In genomic region chr2:32931519-32931918, GRCh38 we compare ENCODE assay signal across 16 cellular contexts. TPM values are rescaled to one million over a fixed set of nuclear protein-coding genes. Genes with fewer than 3 reads are reported as not detected.
DNase-seq lines count a peak whose midpoint lies in the region; ATAC-seq, FAIRE-seq and TF ChIP-seq lines count a peak whose summit lies in the region.
"Had no signal": no experiment of that assay in that cellular context is flagged by ENCODE, and none has a peak within 500 bp of the region (broad histone marks: within the 10 kb centered on the region; RNA-seq: fewer than 3 reads in every experiment).

No MANE protein-coding gene starts in this region.

- no peak for TF ChIP-seq RAD21 in H1 (IDR thresholded peaks at IDR 0.05 in 1 of 2, conservative IDR thresholded peaks at IDR 0.05 in 1 of 2; ENCODE audit: low read depth in 2 of 2, low read length in 2 of 2)

- TF ChIP-seq CTCF in H1 (IDR thresholded peaks at IDR 0.05; ENCODE audit: control extremely low read depth in 1 of 3, insufficient read depth in 1 of 3, low read depth in 1 of 3, low read length in 3 of 3): no peak
- TF ChIP-seq CTCF in transverse colon (IDR thresholded peaks at IDR 0.05): no peak
- no peak for TF ChIP-seq CTCF in right atrium auricular region (IDR thresholded peaks at IDR 0.05)

- no peaks in the 10 kb centered on the region for H3K36me3 ChIP-seq in HUES48 (ENCODE audit: control insufficient read depth, insufficient read depth, low read length)
- H3K36me3 ChIP-seq in SJCRH30: no peaks in the 10 kb centered on the region
- H3K36me3 ChIP-seq in H1 (ENCODE audit: control insufficient read depth in 2 of 4, insufficient read depth in 4 of 4, low read length in 3 of 4): no peaks in the 10 kb centered on the region
- no peaks in the 10 kb centered on the region for H3K36me3 ChIP-seq in transverse colon
- no peaks in the 10 kb centered on the region for H3K36me3 ChIP-seq in right atrium auricular region
- H3K36me3 ChIP-seq: HAP-1 had no signal

- no peaks in the 10 kb centered on the region for H3K9me3 ChIP-seq in HUES48 (ENCODE audit: control insufficient read depth, insufficient read depth, low read length)
- no peaks in the 10 kb centered on the region for H3K9me3 ChIP-seq in SJCRH30 (replicated peaks)
- no peaks in the 10 kb centered on the region for H3K9me3 ChIP-seq in H1 (ENCODE audit: insufficient read depth in 2 of 2, low read depth in 1 of 2, low read length in 1 of 2)
- no peaks in the 10 kb centered on the region for H3K9me3 ChIP-seq in transverse colon
- H3K9me3 ChIP-seq in right atrium auricular region: no peaks in the 10 kb centered on the region
- H3K9me3 ChIP-seq: HAP-1 had no signal

- no peak overlapping the region for H4K8ac ChIP-seq in H1 (ENCODE audit: extremely low read depth, insufficient read depth, low read length)

- peak in 1 of 2 experiments; percentile 65 for DNase-seq in SJCRH30
- peak in 1 of 2 experiments; percentile 14 for DNase-seq in H1 (ENCODE audit: low read depth in 1 of 2, low spot score in 2 of 2)
- DNase-seq in transverse colon: no peak
- no peak for DNase-seq in right atrium auricular region (ENCODE audit: low spot score)
- DNase-seq in cerebellum (ENCODE audit: low spot score): no peak
- DNase-seq: CD8-positive, alpha-beta memory T cell; DMS53; GF-D8; GM23248; HFFc6 had no signal

- intact Hi-C loops in transverse colon (cut with DNase I; ENCODE audit: low total_unique reads): no loop called here

- ATAC-seq in GM18517 (IDR thresholded peaks at IDR 0.05; ENCODE audit: unreplicated experiment): no peak

- 0 out of 2 replicates have a peak overlapping the region, but pooled peaks have one; percentile 7 for H3K4me3 ChIP-seq in HUES48 (ENCODE audit: low read depth, low read length)
- H3K4me3 ChIP-seq in SJCRH30: peak overlapping the region; percentile 28; the same call in 1 of the 2 replicates
- H3K4me3 ChIP-seq in H1 (ENCODE audit: extremely low read depth in 1 of 4, insufficient read depth in 2 of 4, low read depth in 3 of 4, low read length in 4 of 4): peak overlapping the region in 1 of 4 experiments; percentile 31; a peak in 1 of 8 replicates
- H3K4me3 ChIP-seq in transverse colon: no peak overlapping the region
- H3K4me3 ChIP-seq in right atrium auricular region: no peak overlapping the region
- H3K4me3 ChIP-seq: GM23248, HAP-1 had no signal

- H2BK5ac ChIP-seq in H1 (ENCODE audit: low read depth, low read length): no peak overlapping the region

- H3K27ac ChIP-seq in HUES48 (ENCODE audit: low read depth, low read length) (peak overlapping the region; percentile 23), SJCRH30 (peak overlapping the region; percentile 32), H1 (ENCODE audit: low read depth, low read length) (no peak overlapping the region), transverse colon (no peak overlapping the region), right atrium auricular region (no peak overlapping the region)
- H3K27ac ChIP-seq: GM23248, HL-60, KMS-11 had no signal

- H2BK120ac ChIP-seq in H1 (replicated peaks; ENCODE audit: low read depth, low read length): no peak overlapping the region

- H3K4ac ChIP-seq in H1 (replicated peaks; ENCODE audit: insufficient read length, low read depth, low read length): no peak overlapping the region

- peaks cover 34% of the 10 kb centered on the region for H3K4me1 ChIP-seq in HUES48 (ENCODE audit: control insufficient read depth, insufficient read depth, low read length)
- peaks cover 34% of the 10 kb centered on the region for H3K4me1 ChIP-seq in SJCRH30
- H3K4me1 ChIP-seq in H1 (replicated peaks in 1 of 4; ENCODE audit: control insufficient read depth in 3 of 4, insufficient read depth in 4 of 4, low read length in 3 of 4): peaks cover 0 to 13% (median 6%) of the 10 kb centered on the region in 4 experiments; a peak in 5 of 7 replicates
- H3K4me1 ChIP-seq in transverse colon: no peaks in the 10 kb centered on the region
- no peaks in the 10 kb centered on the region for H3K4me1 ChIP-seq in right atrium auricular region
- H3K4me1 ChIP-seq: HAP-1 had no signal

- H4K91ac ChIP-seq in H1 (replicated peaks; ENCODE audit: insufficient read length, low read length): no peak overlapping the region

- in situ Hi-C loops in transverse colon (cut with MboI; ENCODE audit: low pct_ligation_motif_present in 1 of 4, low pct_unique_long_range_greater_than_20kb in 1 of 4, low sequenced_read_pairs in 3 of 4): no loop called here

- H3K14ac ChIP-seq in H1 (ENCODE audit: insufficient read length): no peak overlapping the region

- H3K27me3 ChIP-seq in HUES48 (ENCODE audit: control insufficient read depth, insufficient read depth, low read length) (no peaks in the 10 kb centered on the region), SJCRH30 (no peaks in the 10 kb centered on the region), H1 (replicated peaks in 1 of 4; ENCODE audit: control insufficient read depth in 3 of 4, extremely low read depth in 1 of 4, insufficient read depth in 3 of 4, low read length in 3 of 4) (no peaks in the 10 kb centered on the region), transverse colon (no peaks in the 10 kb centered on the region), right atrium auricular region (no peaks in the 10 kb centered on the region)

- POLR2A ChIA-PET in H1 (lab: Charles Lee; ENCODE audit: partially characterized antibody): interaction anchor here (1.8 kb wide), 1 partner anchor 16 kb away, joined by 4 read pairs; no protein-coding TSS in a partner anchor

- no peaks in the 10 kb centered on the region for H3K79me2 ChIP-seq in H1 (ENCODE audit: control insufficient read depth in 1 of 2, insufficient read depth in 2 of 2, low read length in 2 of 2)

- no peak overlapping the region for H2BK12ac ChIP-seq in H1 (ENCODE audit: low read depth, low read length)

- no peak for FAIRE-seq in H1 (lab: Jason Lieb, UNC)

- no peaks in the 10 kb centered on the region for H4K20me1 ChIP-seq in H1 (replicated peaks in 1 of 2; ENCODE audit: control insufficient read depth in 1 of 2, insufficient read depth in 2 of 2, low read length in 2 of 2)

- H3K79me1 ChIP-seq in H1 (ENCODE audit: low read depth, low read length): no peaks in the 10 kb centered on the region

- H3K4me2 ChIP-seq in H1 (ENCODE audit: insufficient read depth in 1 of 2, low read depth in 2 of 2, low read length in 2 of 2): peak overlapping the region; percentile 15 to 33; a peak in 2 of 4 replicates
- H3K4me2 ChIP-seq: KMS-11 had no signal

- H2BK20ac ChIP-seq in H1 (ENCODE audit: low read length): no peak overlapping the region

- no peak overlapping the region for H3K23ac ChIP-seq in H1 (ENCODE audit: insufficient read length)

- no peaks in the 10 kb centered on the region for H3K23me2 ChIP-seq in H1 (ENCODE audit: low read depth, low read length)

- no peak for TF ChIP-seq POLR2A in H1 (IDR thresholded peaks at IDR 0.05; ENCODE audit: control extremely low read depth in 1 of 2, low read depth in 2 of 2, low read length in 2 of 2)
- TF ChIP-seq POLR2A in transverse colon (IDR thresholded peaks at IDR 0.05): no peak

- 51% methylated on average over 2 of the region's 2 CpGs; no CpG with 5 or more reads in 1 of the 2 experiments for WGBS in H1 (ENCODE audit: extremely low coverage in 1 of 2, insufficient coverage in 1 of 2, insufficient read length in 1 of 2, insufficient replicate concordance in 2 of 2, low coverage in 1 of 2, low lambda C conversion rate in 2 of 2, missing lambda C conversion rate in 1 of 2), 2 experiments
- WGBS in transverse colon (ENCODE audit: low coverage in 1 of 2), 2 donors: 39 to 57% methylated on average over 1 to 2 of the region's 2 CpGs

- peak overlapping the region; percentile 13; the same call in 1 of the 2 replicates for H3K9ac ChIP-seq in HUES48 (ENCODE audit: low read depth, low read length)
- no peak overlapping the region; a peak in 1 of 7 replicates for H3K9ac ChIP-seq in H1 (replicated peaks in 1 of 4; ENCODE audit: extremely low read depth in 1 of 4, low read depth in 3 of 4, low read length in 3 of 4)
- H3K9ac ChIP-seq: GM23248, KMS-11 had no signal

- 0 out of 2 replicates have a peak overlapping the region, but pooled peaks have one; percentile 76 for H2AFZ ChIP-seq in H1 (ENCODE audit: low read length)
- H2AFZ ChIP-seq: GM23248 had no signal

- no peak overlapping the region for H3K18ac ChIP-seq in H1 (ENCODE audit: extremely low read depth, low read length)

- no peak overlapping the region for H4K5ac ChIP-seq in H1 (ENCODE audit: insufficient read length, low read depth, low read length)

- no peak overlapping the region for H2BK15ac ChIP-seq in H1 (ENCODE audit: low read length)

- H3K56ac ChIP-seq in H1 (replicated peaks; ENCODE audit: insufficient read length, low read depth, low read length): no peak overlapping the region

- no peak overlapping the region for H2AK5ac ChIP-seq in H1 (ENCODE audit: low read depth, low read length)

- CTCF ChIA-PET in H1 (lab: Charles Lee; ENCODE audit: partially characterized antibody): interaction anchor here (0.5 to 2.5 kb wide), 5 partner anchors 10 to 265 kb away, joined by 3 to 9 read pairs (median 3); no protein-coding TSS in a partner anchor

- no peak for TF ChIP-seq EP300 in H1 (IDR thresholded peaks at IDR 0.05; ENCODE audit: borderline replicate concordance in 1 of 2, low read depth in 2 of 2, low read length in 2 of 2)
- TF ChIP-seq EP300 in transverse colon (IDR thresholded peaks at IDR 0.05; ENCODE audit: low read depth): no peak

TF ChIP-seq in H1, 55 proteins besides CTCF, POLR2A, EP300 and RAD21:
- no peak for TF ChIP-seq HDAC2 (IDR thresholded peaks at IDR 0.05; ENCODE audit: borderline replicate concordance in 1 of 2, low read depth in 2 of 2, low read length in 2 of 2)
- no peak for TF ChIP-seq MAX (IDR thresholded peaks at IDR 0.05)
- TF ChIP-seq PHF8 (conservative IDR thresholded peaks at IDR 0.05; ENCODE audit: low read depth, low read length): no peak
- no peak for TF ChIP-seq KDM4A (IDR thresholded peaks at IDR 0.05; ENCODE audit: low read depth, low read length, severe bottlenecking)
- TF ChIP-seq JUND (IDR thresholded peaks at IDR 0.05; ENCODE audit: low read length): no peak
TF ChIP-seq in H1: peak in this region for 0.

RNA-seq across cellular contexts. Expression of gene LTBP1, which starts 15.2 kb away (rescaled TPM):
- total RNA-seq in SJCRH30 (2014; rRNA removed; shearing (Covaris generic)): 62.0 and 63.1 TPM in 2 replicates
- 23.8 and 24.7 TPM in 2 replicates for total RNA-seq in H1 (2021; fragmentation: NEBNext Ultra II Directional; extraction: Animal tissue kit (Norgen Biotek cat#: 25700))
- polyA plus RNA-seq in H1 (2011; rRNA removed): 14.0 and 15.4 TPM in 2 replicates
- 19.1 TPM for polyA plus RNA-seq in H1 (2011; cell fraction: cytosol; rRNA removed)
- polyA plus RNA-seq in H1 (2011; cell fraction: nucleus; rRNA removed): 22.1 TPM
- polyA plus RNA-seq in H1 (2012, experiment 1 of 2): 22.6 to 24.5 TPM (median 24.0 TPM) in 4 replicates
- polyA plus RNA-seq in H1 (2012, experiment 2 of 2): 3.1 TPM
- polyA plus RNA-seq in H1 (2013, experiment 1 of 2): 31.2 TPM
- 23.3 TPM for polyA plus RNA-seq in H1 (2013, experiment 2 of 2)
- 39.6 and 58.9 TPM in 2 replicates for polyA minus RNA-seq in H1 (2011; rRNA and poly(A)+ RNA removed)
- polyA minus RNA-seq in H1 (2011; cell fraction: cytosol; rRNA and poly(A)+ RNA removed): 20.6 TPM
- polyA minus RNA-seq in H1 (2011; cell fraction: nucleus; rRNA and poly(A)+ RNA removed): 21.7 TPM
- total RNA-seq in transverse colon (10 to 100 TPM; 15.8 to 56.7 (median 28.3) TPM), right atrium auricular region (100 to 1,000 TPM; 168 to 291 TPM), cerebellum (8.6 TPM)
- total RNA-seq: CD8-positive, alpha-beta memory T cell had no signal
- polyA plus RNA-seq: CD8-positive, alpha-beta memory T cell; IgD-negative memory B cell had no signal

Comparison
In these comparisons a context has a peak if more than half of its experiments do, and no peak if none do; other contexts are left out.
1. H3K27ac ChIP-seq: peak in HUES48 (single experiment) and SJCRH30 (single experiment); none in H1 (single experiment), transverse colon (0 of 4) and right atrium auricular region (0 of 2).
2. H3K4me3 ChIP-seq: peak in HUES48 (single experiment) and SJCRH30 (single experiment); none in transverse colon (0 of 4) and right atrium auricular region (0 of 2).